In genomic region chr11:81420668-81421550, GRCh38 we compare ENCODE assay signal across 1 cellular context.
TF ChIP-seq lines count a peak whose summit lies in the region.

No MANE protein-coding gene starts in this region.

TF ChIP-seq in H1, 55 proteins besides CTCF, POLR2A, EP300 and RAD21:
- TF ChIP-seq RFX5 (IDR thresholded peaks at IDR 0.05; ENCODE audit: borderline replicate concordance, low read depth, low read length) = no peak
- TF ChIP-seq CHD1 (IDR thresholded peaks at IDR 0.05; ENCODE audit: low read depth, low read length) = no peak
- peak; percentile 94 for TF ChIP-seq NANOG (IDR thresholded peaks at IDR 0.05; ENCODE audit: insufficient read depth, low read depth, low read length, poor library complexity, severe bottlenecking)
- no peak for TF ChIP-seq JUND (IDR thresholded peaks at IDR 0.05; ENCODE audit: low read length)
- TF ChIP-seq SP2 (IDR thresholded peaks at IDR 0.05; ENCODE audit: low read length) = no peak
- TF ChIP-seq RNF2 (IDR thresholded peaks at IDR 0.05; ENCODE audit: borderline replicate concordance, low read depth, low read length, missing control alignments, poor library complexity, severe bottlenecking) = no peak
- no peak for TF ChIP-seq POLR2AphosphoS5 (IDR thresholded peaks at IDR 0.05; ENCODE audit: low read depth, low read length)
- TF ChIP-seq, protein P1, sequence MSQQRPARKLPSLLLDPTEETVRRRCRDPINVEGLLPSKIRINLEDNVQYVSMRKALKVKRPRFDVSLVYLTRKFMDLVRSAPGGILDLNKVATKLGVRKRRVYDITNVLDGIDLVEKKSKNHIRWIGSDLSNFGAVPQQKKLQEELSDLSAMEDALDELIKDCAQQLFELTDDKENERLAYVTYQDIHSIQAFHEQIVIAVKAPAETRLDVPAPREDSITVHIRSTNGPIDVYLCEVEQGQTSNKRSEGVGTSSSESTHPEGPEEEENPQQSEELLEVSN (IDR thresholded peaks at IDR 0.05) = no peak
- no peak for TF ChIP-seq TEAD4 (IDR thresholded peaks at IDR 0.05; ENCODE audit: low read depth, low read length)
- no peak for TF ChIP-seq NRF1 (IDR thresholded peaks at IDR 0.05; ENCODE audit: low read depth, low read length)
- TF ChIP-seq GTF2F1 (IDR thresholded peaks at IDR 0.05; ENCODE audit: borderline replicate concordance, low read depth, low read length) = no peak
- TF ChIP-seq SRF (IDR thresholded peaks at IDR 0.05; ENCODE audit: low read depth, low read length) = no peak
- no peak for TF ChIP-seq CREB1 (IDR thresholded peaks at IDR 0.05)
- TF ChIP-seq SP1 (IDR thresholded peaks at IDR 0.05; ENCODE audit: low read depth, low read length) = 0 out of 2 replicates have a peak, but pooled peaks have one; percentile 57
- 0 out of 2 replicates have a peak, but pooled peaks have one; percentile 18 for TF ChIP-seq POU5F1 (IDR thresholded peaks at IDR 0.05; ENCODE audit: low read depth, low read length)
- TF ChIP-seq MAFK (IDR thresholded peaks at IDR 0.05; ENCODE audit: low read depth, low read length) = no peak
- TF ChIP-seq, protein P2, sequence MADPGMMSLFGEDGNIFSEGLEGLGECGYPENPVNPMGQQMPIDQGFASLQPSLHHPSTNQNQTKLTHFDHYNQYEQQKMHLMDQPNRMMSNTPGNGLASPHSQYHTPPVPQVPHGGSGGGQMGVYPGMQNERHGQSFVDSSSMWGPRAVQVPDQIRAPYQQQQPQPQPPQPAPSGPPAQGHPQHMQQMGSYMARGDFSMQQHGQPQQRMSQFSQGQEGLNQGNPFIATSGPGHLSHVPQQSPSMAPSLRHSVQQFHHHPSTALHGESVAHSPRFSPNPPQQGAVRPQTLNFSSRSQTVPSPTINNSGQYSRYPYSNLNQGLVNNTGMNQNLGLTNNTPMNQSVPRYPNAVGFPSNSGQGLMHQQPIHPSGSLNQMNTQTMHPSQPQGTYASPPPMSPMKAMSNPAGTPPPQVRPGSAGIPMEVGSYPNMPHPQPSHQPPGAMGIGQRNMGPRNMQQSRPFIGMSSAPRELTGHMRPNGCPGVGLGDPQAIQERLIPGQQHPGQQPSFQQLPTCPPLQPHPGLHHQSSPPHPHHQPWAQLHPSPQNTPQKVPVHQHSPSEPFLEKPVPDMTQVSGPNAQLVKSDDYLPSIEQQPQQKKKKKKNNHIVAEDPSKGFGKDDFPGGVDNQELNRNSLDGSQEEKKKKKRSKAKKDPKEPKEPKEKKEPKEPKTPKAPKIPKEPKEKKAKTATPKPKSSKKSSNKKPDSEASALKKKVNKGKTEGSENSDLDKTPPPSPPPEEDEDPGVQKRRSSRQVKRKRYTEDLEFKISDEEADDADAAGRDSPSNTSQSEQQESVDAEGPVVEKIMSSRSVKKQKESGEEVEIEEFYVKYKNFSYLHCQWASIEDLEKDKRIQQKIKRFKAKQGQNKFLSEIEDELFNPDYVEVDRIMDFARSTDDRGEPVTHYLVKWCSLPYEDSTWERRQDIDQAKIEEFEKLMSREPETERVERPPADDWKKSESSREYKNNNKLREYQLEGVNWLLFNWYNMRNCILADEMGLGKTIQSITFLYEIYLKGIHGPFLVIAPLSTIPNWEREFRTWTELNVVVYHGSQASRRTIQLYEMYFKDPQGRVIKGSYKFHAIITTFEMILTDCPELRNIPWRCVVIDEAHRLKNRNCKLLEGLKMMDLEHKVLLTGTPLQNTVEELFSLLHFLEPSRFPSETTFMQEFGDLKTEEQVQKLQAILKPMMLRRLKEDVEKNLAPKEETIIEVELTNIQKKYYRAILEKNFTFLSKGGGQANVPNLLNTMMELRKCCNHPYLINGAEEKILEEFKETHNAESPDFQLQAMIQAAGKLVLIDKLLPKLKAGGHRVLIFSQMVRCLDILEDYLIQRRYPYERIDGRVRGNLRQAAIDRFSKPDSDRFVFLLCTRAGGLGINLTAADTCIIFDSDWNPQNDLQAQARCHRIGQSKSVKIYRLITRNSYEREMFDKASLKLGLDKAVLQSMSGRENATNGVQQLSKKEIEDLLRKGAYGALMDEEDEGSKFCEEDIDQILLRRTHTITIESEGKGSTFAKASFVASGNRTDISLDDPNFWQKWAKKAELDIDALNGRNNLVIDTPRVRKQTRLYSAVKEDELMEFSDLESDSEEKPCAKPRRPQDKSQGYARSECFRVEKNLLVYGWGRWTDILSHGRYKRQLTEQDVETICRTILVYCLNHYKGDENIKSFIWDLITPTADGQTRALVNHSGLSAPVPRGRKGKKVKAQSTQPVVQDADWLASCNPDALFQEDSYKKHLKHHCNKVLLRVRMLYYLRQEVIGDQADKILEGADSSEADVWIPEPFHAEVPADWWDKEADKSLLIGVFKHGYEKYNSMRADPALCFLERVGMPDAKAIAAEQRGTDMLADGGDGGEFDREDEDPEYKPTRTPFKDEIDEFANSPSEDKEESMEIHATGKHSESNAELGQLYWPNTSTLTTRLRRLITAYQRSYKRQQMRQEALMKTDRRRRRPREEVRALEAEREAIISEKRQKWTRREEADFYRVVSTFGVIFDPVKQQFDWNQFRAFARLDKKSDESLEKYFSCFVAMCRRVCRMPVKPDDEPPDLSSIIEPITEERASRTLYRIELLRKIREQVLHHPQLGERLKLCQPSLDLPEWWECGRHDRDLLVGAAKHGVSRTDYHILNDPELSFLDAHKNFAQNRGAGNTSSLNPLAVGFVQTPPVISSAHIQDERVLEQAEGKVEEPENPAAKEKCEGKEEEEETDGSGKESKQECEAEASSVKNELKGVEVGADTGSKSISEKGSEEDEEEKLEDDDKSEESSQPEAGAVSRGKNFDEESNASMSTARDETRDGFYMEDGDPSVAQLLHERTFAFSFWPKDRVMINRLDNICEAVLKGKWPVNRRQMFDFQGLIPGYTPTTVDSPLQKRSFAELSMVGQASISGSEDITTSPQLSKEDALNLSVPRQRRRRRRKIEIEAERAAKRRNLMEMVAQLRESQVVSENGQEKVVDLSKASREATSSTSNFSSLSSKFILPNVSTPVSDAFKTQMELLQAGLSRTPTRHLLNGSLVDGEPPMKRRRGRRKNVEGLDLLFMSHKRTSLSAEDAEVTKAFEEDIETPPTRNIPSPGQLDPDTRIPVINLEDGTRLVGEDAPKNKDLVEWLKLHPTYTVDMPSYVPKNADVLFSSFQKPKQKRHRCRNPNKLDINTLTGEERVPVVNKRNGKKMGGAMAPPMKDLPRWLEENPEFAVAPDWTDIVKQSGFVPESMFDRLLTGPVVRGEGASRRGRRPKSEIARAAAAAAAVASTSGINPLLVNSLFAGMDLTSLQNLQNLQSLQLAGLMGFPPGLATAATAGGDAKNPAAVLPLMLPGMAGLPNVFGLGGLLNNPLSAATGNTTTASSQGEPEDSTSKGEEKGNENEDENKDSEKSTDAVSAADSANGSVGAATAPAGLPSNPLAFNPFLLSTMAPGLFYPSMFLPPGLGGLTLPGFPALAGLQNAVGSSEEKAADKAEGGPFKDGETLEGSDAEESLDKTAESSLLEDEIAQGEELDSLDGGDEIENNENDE (IDR thresholded peaks at IDR 0.05; ENCODE audit: insufficient replicate concordance, low read length) = no peak
- TF ChIP-seq EGR1 (IDR thresholded peaks at IDR 0.05; ENCODE audit: borderline replicate concordance, low read depth, low read length) = no peak
- TF ChIP-seq GABPA (IDR thresholded peaks at IDR 0.05; ENCODE audit: borderline replicate concordance, insufficient read depth, low read length) = no peak
